Comparison of ENCODE assay signal across 1 cellular context in the genomic region with DNA sequence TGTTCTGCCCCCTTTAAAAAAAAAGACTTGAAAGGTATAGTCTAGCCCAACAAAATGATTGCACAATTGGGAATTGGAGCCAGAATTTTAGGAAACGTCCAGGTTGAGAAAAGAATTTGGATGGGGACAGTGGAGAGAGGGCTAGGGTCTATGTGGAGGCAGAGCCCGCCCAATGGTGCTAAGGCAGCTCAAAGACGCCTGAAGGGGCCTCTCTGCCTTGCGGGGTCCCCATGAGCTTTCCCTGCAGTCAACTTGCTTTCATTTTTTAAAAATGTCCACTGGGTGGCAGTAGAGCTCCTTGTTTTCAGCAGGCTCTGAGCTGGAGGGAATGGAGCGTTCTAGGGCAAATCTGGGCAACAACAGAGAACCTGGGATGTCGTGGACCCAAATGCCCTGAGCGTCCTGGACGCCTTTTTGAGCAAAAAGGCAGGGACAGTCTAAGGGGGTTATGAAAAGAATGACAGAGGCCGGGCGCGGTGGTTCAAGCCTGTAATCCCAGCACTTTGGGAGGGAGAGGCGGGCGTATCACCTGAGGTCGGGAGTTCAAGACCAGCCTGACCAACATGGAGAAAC.
TF ChIP-seq lines count a peak whose summit lies in the region.

No MANE protein-coding gene starts in this region.

TF ChIP-seq in K562, 482 proteins besides CTCF, POLR2A, EP300 and RAD21 (continued from another document):
- no peak for TF ChIP-seq ZNF347 (CRISPR knock-in tag; IDR thresholded peaks at IDR 0.05; ENCODE audit: low read depth)
- TF ChIP-seq, protein P1, sequence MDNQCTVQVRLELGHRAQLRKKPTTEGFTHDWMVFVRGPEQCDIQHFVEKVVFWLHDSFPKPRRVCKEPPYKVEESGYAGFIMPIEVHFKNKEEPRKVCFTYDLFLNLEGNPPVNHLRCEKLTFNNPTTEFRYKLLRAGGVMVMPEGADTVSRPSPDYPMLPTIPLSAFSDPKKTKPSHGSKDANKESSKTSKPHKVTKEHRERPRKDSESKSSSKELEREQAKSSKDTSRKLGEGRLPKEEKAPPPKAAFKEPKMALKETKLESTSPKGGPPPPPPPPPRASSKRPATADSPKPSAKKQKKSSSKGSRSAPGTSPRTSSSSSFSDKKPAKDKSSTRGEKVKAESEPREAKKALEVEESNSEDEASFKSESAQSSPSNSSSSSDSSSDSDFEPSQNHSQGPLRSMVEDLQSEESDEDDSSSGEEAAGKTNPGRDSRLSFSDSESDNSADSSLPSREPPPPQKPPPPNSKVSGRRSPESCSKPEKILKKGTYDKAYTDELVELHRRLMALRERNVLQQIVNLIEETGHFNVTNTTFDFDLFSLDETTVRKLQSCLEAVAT (IDR thresholded peaks at IDR 0.05) = no peak
- no peak for TF ChIP-seq HDGF (IDR thresholded peaks at IDR 0.05)
- TF ChIP-seq U2AF1 (optimal IDR thresholded peaks at IDR 0.05; ENCODE audit: low read depth, low read length) = no peak
- no peak for TF ChIP-seq NBN (IDR thresholded peaks at IDR 0.05; ENCODE audit: low read depth)
- TF ChIP-seq XRCC4 (IDR thresholded peaks at IDR 0.05; ENCODE audit: extremely low read depth, insufficient read depth, insufficient read length) = no peak
- TF ChIP-seq SMC3 (conservative IDR thresholded peaks at IDR 0.05; ENCODE audit: insufficient read depth, low read depth, low read length) = peak; percentile 37; the same call in 1 of the 2 replicates
- no peak for TF ChIP-seq LARP7 (IDR thresholded peaks at IDR 0.05)
- TF ChIP-seq, protein P2, sequence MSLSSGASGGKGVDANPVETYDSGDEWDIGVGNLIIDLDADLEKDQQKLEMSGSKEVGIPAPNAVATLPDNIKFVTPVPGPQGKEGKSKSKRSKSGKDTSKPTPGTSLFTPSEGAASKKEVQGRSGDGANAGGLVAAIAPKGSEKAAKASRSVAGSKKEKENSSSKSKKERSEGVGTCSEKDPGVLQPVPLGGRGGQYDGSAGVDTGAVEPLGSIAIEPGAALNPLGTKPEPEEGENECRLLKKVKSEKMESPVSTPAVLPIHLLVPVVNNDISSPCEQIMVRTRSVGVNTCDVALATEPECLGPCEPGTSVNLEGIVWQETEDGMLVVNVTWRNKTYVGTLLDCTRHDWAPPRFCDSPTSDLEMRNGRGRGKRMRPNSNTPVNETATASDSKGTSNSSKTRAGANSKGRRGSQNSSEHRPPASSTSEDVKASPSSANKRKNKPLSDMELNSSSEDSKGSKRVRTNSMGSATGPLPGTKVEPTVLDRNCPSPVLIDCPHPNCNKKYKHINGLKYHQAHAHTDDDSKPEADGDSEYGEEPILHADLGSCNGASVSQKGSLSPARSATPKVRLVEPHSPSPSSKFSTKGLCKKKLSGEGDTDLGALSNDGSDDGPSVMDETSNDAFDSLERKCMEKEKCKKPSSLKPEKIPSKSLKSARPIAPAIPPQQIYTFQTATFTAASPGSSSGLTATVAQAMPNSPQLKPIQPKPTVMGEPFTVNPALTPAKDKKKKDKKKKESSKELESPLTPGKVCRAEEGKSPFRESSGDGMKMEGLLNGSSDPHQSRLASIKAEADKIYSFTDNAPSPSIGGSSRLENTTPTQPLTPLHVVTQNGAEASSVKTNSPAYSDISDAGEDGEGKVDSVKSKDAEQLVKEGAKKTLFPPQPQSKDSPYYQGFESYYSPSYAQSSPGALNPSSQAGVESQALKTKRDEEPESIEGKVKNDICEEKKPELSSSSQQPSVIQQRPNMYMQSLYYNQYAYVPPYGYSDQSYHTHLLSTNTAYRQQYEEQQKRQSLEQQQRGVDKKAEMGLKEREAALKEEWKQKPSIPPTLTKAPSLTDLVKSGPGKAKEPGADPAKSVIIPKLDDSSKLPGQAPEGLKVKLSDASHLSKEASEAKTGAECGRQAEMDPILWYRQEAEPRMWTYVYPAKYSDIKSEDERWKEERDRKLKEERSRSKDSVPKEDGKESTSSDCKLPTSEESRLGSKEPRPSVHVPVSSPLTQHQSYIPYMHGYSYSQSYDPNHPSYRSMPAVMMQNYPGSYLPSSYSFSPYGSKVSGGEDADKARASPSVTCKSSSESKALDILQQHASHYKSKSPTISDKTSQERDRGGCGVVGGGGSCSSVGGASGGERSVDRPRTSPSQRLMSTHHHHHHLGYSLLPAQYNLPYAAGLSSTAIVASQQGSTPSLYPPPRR (CRISPR knock-in tag; IDR thresholded peaks at IDR 0.05; ENCODE audit: borderline replicate concordance) = no peak
- TF ChIP-seq, protein P3, sequence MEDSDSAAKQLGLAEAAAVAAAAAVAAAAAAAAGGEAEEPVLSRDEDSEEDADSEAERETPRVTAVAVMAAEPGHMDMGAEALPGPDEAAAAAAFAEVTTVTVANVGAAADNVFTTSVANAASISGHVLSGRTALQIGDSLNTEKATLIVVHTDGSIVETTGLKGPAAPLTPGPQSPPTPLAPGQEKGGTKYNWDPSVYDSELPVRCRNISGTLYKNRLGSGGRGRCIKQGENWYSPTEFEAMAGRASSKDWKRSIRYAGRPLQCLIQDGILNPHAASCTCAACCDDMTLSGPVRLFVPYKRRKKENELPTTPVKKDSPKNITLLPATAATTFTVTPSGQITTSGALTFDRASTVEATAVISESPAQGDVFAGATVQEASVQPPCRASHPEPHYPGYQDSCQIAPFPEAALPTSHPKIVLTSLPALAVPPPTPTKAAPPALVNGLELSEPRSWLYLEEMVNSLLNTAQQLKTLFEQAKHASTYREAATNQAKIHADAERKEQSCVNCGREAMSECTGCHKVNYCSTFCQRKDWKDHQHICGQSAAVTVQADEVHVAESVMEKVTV (CRISPR knock-in tag; IDR thresholded peaks at IDR 0.05) = peak; percentile 39; the same call in 1 of the 2 replicates
